ENCODE assay signal across 8 cellular contexts in genomic region chr11:33375688-33376311, GRCh38. TPM values are rescaled to one million over a fixed set of nuclear protein-coding genes. Genes with fewer than 3 reads are reported as not detected.
DNase-seq lines count a peak whose midpoint lies in the region; ATAC-seq and TF ChIP-seq lines count a peak whose summit lies in the region.

Gene KIAA1549L, plus strand, starts transcription at chr11:33376108.

- DNase-seq in AG09309 (ENCODE audit: low read depth) (no peak), SJSA1 (ENCODE audit: low read depth in 1 of 2, low spot score in 2 of 2) (no peak), fibroblast of lung (ENCODE audit: low read depth in 2 of 2) (peak; percentile 33 to 46), progenitor cell of endocrine pancreas (ENCODE audit: low spot score, unreplicated experiment) (peak; percentile 17), NCI-H128 (lab: John Stamatoyannopoulos, UW; ENCODE audit: unreplicated experiment) (no peak), GM19238 (ENCODE audit: insufficient read length, low spot score) (no peak)

- no peaks in the 10 kb centered on the region for H4K20me1 ChIP-seq in fibroblast of lung (ENCODE audit: control insufficient read depth, extremely low read depth, insufficient read depth, low read length)

- peaks cover 33% of the 10 kb centered on the region for H3K4me1 ChIP-seq in SJSA1 (replicated peaks)
- H3K4me1 ChIP-seq in fibroblast of lung (ENCODE audit: control insufficient read depth, extremely low read depth, insufficient read depth, low read length), result peaks cover 2% of the 10 kb centered on the region

- no peaks in the 10 kb centered on the region for H3K9me3 ChIP-seq in SJSA1 (replicated peaks)
- H3K9me3 ChIP-seq in fibroblast of lung (ENCODE audit: control insufficient read depth, insufficient read depth, low read depth, low read length), result no peaks in the 10 kb centered on the region

- H3K27me3 Mint-ChIP-seq in progenitor cell of endocrine pancreas, result peaks cover 53% of the 10 kb centered on the region

- TF ChIP-seq CTCF in AG09309 (IDR thresholded peaks at IDR 0.05; ENCODE audit: control insufficient read depth, insufficient read depth, low read depth, low read length, missing control alignments) (no peak), fibroblast of lung (conservative IDR thresholded peaks at IDR 0.05 in 1 of 2, IDR thresholded peaks at IDR 0.05 in 1 of 2; ENCODE audit: low read depth in 1 of 2, low read length in 2 of 2) (no peak), progenitor cell of endocrine pancreas (IDR thresholded peaks at IDR 0.05; ENCODE audit: unreplicated experiment) (no peak)

- H3K9me3 Mint-ChIP-seq in progenitor cell of endocrine pancreas (ENCODE audit: low read depth), result no peaks in the 10 kb centered on the region

- H3K27me3 ChIP-seq in SJSA1 (replicated peaks) (peaks cover 43% of the 10 kb centered on the region), fibroblast of lung (ENCODE audit: control insufficient read depth, insufficient read depth, low read length) (peaks cover 6% of the 10 kb centered on the region)

- H2AFZ ChIP-seq in fibroblast of lung (ENCODE audit: low read length), result peak within 1 kb of the TSS; percentile 23

- ATAC-seq in GM19372 (IDR thresholded peaks at IDR 0.05; ENCODE audit: low read depth, unreplicated experiment) (peak; percentile 48), HG03045 (IDR thresholded peaks at IDR 0.05; ENCODE audit: unreplicated experiment) (no peak)

- H3K9ac ChIP-seq in fibroblast of lung (ENCODE audit: insufficient read depth, low read length), result no peak within 1 kb of the TSS

- H3K27ac Mint-ChIP-seq in progenitor cell of endocrine pancreas, result peak within 1 kb of the TSS; percentile 20

- H3K27ac ChIP-seq in SJSA1 (no peak within 1 kb of the TSS), fibroblast of lung (ENCODE audit: insufficient read depth, low read length) (no peak within 1 kb of the TSS)

- peak within 1 kb of the TSS; percentile 65 for H3K4me3 ChIP-seq in AG09309 (ENCODE audit: control insufficient read depth, low read depth, low read length)
- H3K4me3 ChIP-seq in SJSA1, result peak within 1 kb of the TSS; percentile 44
- peak within 1 kb of the TSS; percentile 32 to 65 (median 52) for H3K4me3 ChIP-seq in fibroblast of lung (replicated peaks in 1 of 4; ENCODE audit: control extremely low read depth in 1 of 4, insufficient read depth in 1 of 4, low read depth in 3 of 4, low read length in 4 of 4)

- H3K4me1 Mint-ChIP-seq in progenitor cell of endocrine pancreas (ENCODE audit: low read depth), result peaks cover 19% of the 10 kb centered on the region

- H3K36me3 ChIP-seq in SJSA1, result no peaks in the 10 kb centered on the region
- H3K36me3 ChIP-seq in fibroblast of lung (ENCODE audit: control insufficient read depth, insufficient read depth, low read length), result no peaks in the 10 kb centered on the region

- no peaks in the 10 kb centered on the region for H3K79me2 ChIP-seq in fibroblast of lung (ENCODE audit: control insufficient read depth, insufficient read depth, low read length)

- peak within 1 kb of the TSS; percentile 69 for H3K4me2 ChIP-seq in fibroblast of lung (ENCODE audit: extremely low read depth, insufficient read depth, low read length)

- no peaks in the 10 kb centered on the region for H3K36me3 Mint-ChIP-seq in progenitor cell of endocrine pancreas (ENCODE audit: insufficient read depth)

- peak within 1 kb of the TSS; percentile 71 for H3K4me3 Mint-ChIP-seq in progenitor cell of endocrine pancreas (ENCODE audit: low read depth)

RNA-seq across cellular contexts. Expression of gene KIAA1549L, which starts in this region (rescaled TPM):
- total RNA-seq in SJSA1 (2014; rRNA removed; shearing (Covaris generic)), result 0.34 TPM in 1 of 2 replicates, not detected in the other
- total RNA-seq in fibroblast of lung, result 0.17 and 0.26 TPM in 2 replicates
- polyA plus RNA-seq in fibroblast of lung, result 1.1 and 1.3 TPM in 2 replicates
- 1.2 and 1.5 TPM in 2 replicates for polyA plus RNA-seq in fibroblast of lung (2012)
- 7.1 and 7.3 TPM in 2 replicates for polyA minus RNA-seq in fibroblast of lung (ENCODE audit: low replicate concordance)
- 15.3 and 18.4 TPM in 2 replicates for total RNA-seq in progenitor cell of endocrine pancreas

Comparison
In these comparisons a context has a peak if more than half of its experiments do, and no peak if none do; other contexts are left out.
1. RNA of gene KIAA1549L (total RNA-seq): 15.3 to 18.4 TPM in progenitor cell of endocrine pancreas; 0.34 TPM in SJSA1 and 0.17 to 0.26 TPM in fibroblast of lung; every median in the first group is over 10 times any median in the second.
2. DNase-seq: peak in fibroblast of lung (2 of 2) and progenitor cell of endocrine pancreas (single experiment); none in AG09309 (single experiment), SJSA1 (0 of 2), NCI-H128 (single experiment) and GM19238 (single experiment).
3. Peak in every context shown above with its lines, with median percentiles within 50 percentile points of each other: H3K4me3 ChIP-seq.